Comparison of ENCODE assay signal across 8 cellular contexts in the genomic region with DNA sequence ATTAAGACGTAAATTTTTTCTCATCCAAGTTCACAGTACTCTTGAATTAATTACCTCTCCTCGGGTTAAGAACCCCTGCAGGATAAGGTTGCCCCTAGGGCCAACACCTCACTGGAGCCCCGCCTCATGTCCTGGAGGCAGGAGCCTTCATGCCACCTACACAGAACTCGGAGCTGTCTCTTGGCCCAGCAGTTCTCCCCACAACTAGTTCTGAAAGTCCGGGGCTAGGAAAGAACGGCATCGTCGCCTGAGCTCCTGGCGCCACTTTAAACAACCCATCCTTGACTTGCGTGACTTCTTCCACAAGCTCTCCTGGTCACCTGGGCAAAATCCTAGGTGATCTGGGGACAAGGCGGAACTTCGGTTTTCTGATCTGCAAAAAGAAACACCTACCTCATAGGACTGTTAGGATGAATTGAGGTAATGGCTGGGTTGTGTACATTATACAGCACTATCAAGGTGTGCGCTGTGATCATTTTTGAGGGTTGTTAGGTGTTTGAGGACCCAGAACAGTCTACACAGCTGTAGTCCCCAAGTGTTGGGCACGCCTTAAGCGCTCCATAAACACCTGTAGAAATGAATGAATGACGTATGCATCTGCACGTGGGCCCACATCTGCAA. TPM values are rescaled to one million over a fixed set of nuclear protein-coding genes. Genes with fewer than 3 reads are reported as not detected.
DNase-seq lines count a peak whose midpoint lies in the region; ATAC-seq and TF ChIP-seq lines count a peak whose summit lies in the region.

No MANE protein-coding gene starts in this region.

- H3K4me2 ChIP-seq in mesendoderm (ENCODE audit: low read length): peak overlapping the region; percentile 68

- H3K9ac ChIP-seq in mesendoderm (ENCODE audit: low read length): no peak overlapping the region

- H3K4me1 ChIP-seq in left ventricle myocardium inferior: peaks cover 50% of the 10 kb centered on the region
- H3K4me1 ChIP-seq in mesendoderm (ENCODE audit: control insufficient read depth, low read depth, low read length): peaks cover 4% of the 10 kb centered on the region
- H3K4me1 ChIP-seq in urinary bladder (ENCODE audit: insufficient read depth): no peaks in the 10 kb centered on the region

- POLR2A ChIA-PET in MCF 10A (lab: Yijun Ruan, JAX): interaction anchor here (0.7 to 11.3 kb wide), 26 partner anchors 8 to 330 kb away, joined by 3 to 553 read pairs (median 5); no protein-coding TSS in a partner anchor

- H3K9me3 Mint-ChIP-seq in MCF 10A (ENCODE audit: unreplicated experiment): no peaks in the 10 kb centered on the region

- peak overlapping the region; percentile 32 for H3K27ac Mint-ChIP-seq in MCF 10A (ENCODE audit: low read depth, unreplicated experiment)

- H4K5ac ChIP-seq in mesendoderm (ENCODE audit: low read length): no peak overlapping the region

- peak overlapping the region; percentile 73 for H3K4me3 ChIP-seq in left ventricle myocardium inferior
- no peak overlapping the region for H3K4me3 ChIP-seq in mesendoderm (ENCODE audit: low read length)
- peak overlapping the region; percentile 69 for H3K4me3 ChIP-seq in urinary bladder (ENCODE audit: low read depth, low read length)

- no peak overlapping the region for H3K56ac ChIP-seq in mesendoderm (ENCODE audit: low read length)

- no peak overlapping the region for H4K8ac ChIP-seq in mesendoderm (ENCODE audit: low read depth, low read length)

- H3K79me1 ChIP-seq in mesendoderm (ENCODE audit: low read length): peaks cover 1% of the 10 kb centered on the region

- H3K27me3 Mint-ChIP-seq in MCF 10A (ENCODE audit: insufficient read depth, unreplicated experiment): no peaks in the 10 kb centered on the region

- intact Hi-C loops in left ventricle myocardium inferior (cut with micrococcal nuclease) (no loop called here), Right ventricle myocardium inferior (cut with DNase I) (loop anchor here (1.0 kb wide), 1 partner anchor 21 kb away; no protein-coding TSS in a partner anchor), MCF 10A (cut with micrococcal nuclease) (loop anchor here (1.0 to 10.0 kb wide), 3 partner anchors 142 to 254 kb away; no protein-coding TSS in a partner anchor)

- H3K36me3 Mint-ChIP-seq in MCF 10A (ENCODE audit: insufficient read depth, unreplicated experiment): no peaks in the 10 kb centered on the region

- no peak for TF ChIP-seq CTCF in left ventricle myocardium inferior (IDR thresholded peaks at IDR 0.05; ENCODE audit: borderline replicate concordance)
- no peak for TF ChIP-seq CTCF in MCF 10A (IDR thresholded peaks at IDR 0.05; ENCODE audit: unreplicated experiment)

- no peak overlapping the region for H3K23ac ChIP-seq in mesendoderm (ENCODE audit: low read length)

- no peaks in the 10 kb centered on the region for H3K36me3 ChIP-seq in left ventricle myocardium inferior
- no peaks in the 10 kb centered on the region for H3K36me3 ChIP-seq in mesendoderm (ENCODE audit: control insufficient read depth, insufficient read depth, low read length)
- no peaks in the 10 kb centered on the region for H3K36me3 ChIP-seq in urinary bladder (ENCODE audit: insufficient read depth)

- no peak overlapping the region for H2BK15ac ChIP-seq in mesendoderm (replicated peaks; ENCODE audit: low read depth)

- H3K27me3 ChIP-seq in left ventricle myocardium inferior (ENCODE audit: low read depth) (no peaks in the 10 kb centered on the region), mesendoderm (ENCODE audit: insufficient read depth, low read length, poor library complexity) (peaks cover 4% of the 10 kb centered on the region)

- H3K27ac ChIP-seq in left ventricle myocardium inferior (replicated peaks) (peak overlapping the region; percentile 90), mesendoderm (ENCODE audit: low read depth, low read length) (no peak overlapping the region), urinary bladder (ENCODE audit: low read depth) (peak overlapping the region; percentile 16)

- H3K4ac ChIP-seq in mesendoderm (ENCODE audit: low read depth, low read length): no peak overlapping the region

- no peak overlapping the region for H2BK120ac ChIP-seq in mesendoderm (ENCODE audit: low read depth, low read length)

- H2AK5ac ChIP-seq in mesendoderm (ENCODE audit: low read length): no peak overlapping the region

- peak overlapping the region; percentile 86 for H3K4me3 Mint-ChIP-seq in MCF 10A (ENCODE audit: unreplicated experiment)

- no peak overlapping the region for H3K18ac ChIP-seq in mesendoderm (ENCODE audit: low read length)

- no peak for DNase-seq in left ventricle myocardium inferior
- DNase-seq in Right ventricle myocardium inferior (ENCODE audit: missing footprints): no peak
- no peak for DNase-seq in MCF 10A (ENCODE audit: unreplicated experiment)
- no peak for DNase-seq in mesendoderm
- no peak for DNase-seq in SHP77 treated with DMSO at 0.1 percent for 48 hours (lab: John Stamatoyannopoulos, UW)
- DNase-seq in stimulated activated naive CD4-positive, alpha-beta T cell (lab: John Stamatoyannopoulos, UW): no peak

- no TSS peak for BruUV-seq in MCF 10A (replicated peaks; lab: Mats Ljungman, UMichigan)

- H2BK5ac ChIP-seq in mesendoderm (ENCODE audit: low read length): no peak overlapping the region

- peaks cover 9% of the 10 kb centered on the region for H3K4me1 Mint-ChIP-seq in MCF 10A (ENCODE audit: insufficient read depth, unreplicated experiment)

- H3K9me3 ChIP-seq in left ventricle myocardium inferior (replicated peaks): no peaks in the 10 kb centered on the region

- peaks cover 2% of the 10 kb centered on the region for H3K79me2 ChIP-seq in mesendoderm (ENCODE audit: control insufficient read depth, insufficient read depth, low read length)

- WGBS in mesendoderm (ENCODE audit: extremely low coverage, insufficient coverage, low lambda C conversion rate): no CpG with 5 or more reads among the region's 17 CpGs
- WGBS in urinary bladder: 70% methylated on average over 17 of the region's 17 CpGs

- ATAC-seq in Right ventricle myocardium inferior (no peak), GM21737 (IDR thresholded peaks at IDR 0.05; ENCODE audit: unreplicated experiment) (no peak)

- CTCF ChIA-PET in MCF 10A (lab: Yijun Ruan, JAX): interaction anchor here (0.5 to 34.0 kb wide), 10 partner anchors 12 to 1137 kb away, joined by 3 to 536 read pairs (median 5); no protein-coding TSS in a partner anchor

RNA-seq across cellular contexts. Expression of gene ITGA6, which starts 0.6 kb away (rescaled TPM):
- total RNA-seq in left ventricle myocardium inferior (42.0 TPM), Right ventricle myocardium inferior (44.7 TPM), MCF 10A (2022) (315 and 323 TPM in 2 replicates), urinary bladder (171 TPM)
- 25.4 TPM for polyA plus RNA-seq in mesendoderm (2013, experiment 1 of 2)
- 26.4 TPM for polyA plus RNA-seq in mesendoderm (2013, experiment 2 of 2)
- 30.9 TPM for polyA plus RNA-seq in urinary bladder
